ENCODE assay signal across 8 cellular contexts in genomic region chr1:159891275-159892157, GRCh38. TPM values are rescaled to one million over a fixed set of nuclear protein-coding genes. Genes with fewer than 3 reads are reported as not detected.
DNase-seq lines count a peak whose midpoint lies in the region; ATAC-seq and TF ChIP-seq lines count a peak whose summit lies in the region.

No MANE protein-coding gene starts in this region.

- no peak overlapping the region for H3K27ac ChIP-seq in substantia nigra (ENCODE audit: low read depth, low read length, poor library complexity, severe bottlenecking)

- H3K4me3 ChIP-seq in LNCaP clone FGC (ENCODE audit: low read depth, low read length) (no peak overlapping the region), fibroblast of pulmonary artery (replicated peaks; ENCODE audit: low read depth, low read length) (no peak overlapping the region)

- peak; percentile 79 for DNase-seq in DMS 273 treated with DMSO at 0.1 percent for 48 hours (lab: John Stamatoyannopoulos, UW)
- DNase-seq in LNCaP clone FGC (ENCODE audit: low read depth): peak; percentile 71
- peak; percentile 87 for DNase-seq in RPMI7951 (ENCODE audit: low read depth)
- peak; percentile 52 for DNase-seq in activated T-helper 1 cell treated with Interleukin-2 at 50 U/mL for 16 hours (ENCODE audit: low read depth)
- peak; percentile 93 for DNase-seq in fibroblast of pulmonary artery (ENCODE audit: low read depth)
- peak; percentile 77 for DNase-seq in non-pigmented ciliary epithelial cell (ENCODE audit: low read depth)
- DNase-seq in substantia nigra (lab: John Stamatoyannopoulos, UW): peak in 48 of 49 donors; percentile 11 to 87 (median 71)

- ATAC-seq in GM21619 (IDR thresholded peaks at IDR 0.05; ENCODE audit: unreplicated experiment): peak; percentile 47

- TF ChIP-seq CTCF in LNCaP clone FGC (IDR thresholded peaks at IDR 0.05; ENCODE audit: control insufficient read depth, extremely low read depth, insufficient read depth): peak; percentile 100
- TF ChIP-seq CTCF in fibroblast of pulmonary artery (IDR thresholded peaks at IDR 0.05; ENCODE audit: low read length, missing control alignments): peak; percentile 99

RNA-seq across cellular contexts. Expression of gene CFAP45, which starts 8.4 kb away (rescaled TPM):
- total RNA-seq in RPMI7951 (2014; rRNA removed; shearing (Covaris generic)): 2.2 and 2.9 TPM in 2 replicates

RNA-seq across cellular contexts. Expression of gene VSIG8, which starts 29.1 kb away (rescaled TPM):
- total RNA-seq in RPMI7951 (2014; rRNA removed; shearing (Covaris generic)): 0.20 TPM in 1 of 2 replicates, not detected in the other

RNA-seq across cellular contexts. Expression of gene TAGLN2, which starts 33.8 kb away (rescaled TPM):
- total RNA-seq in RPMI7951 (2014; rRNA removed; shearing (Covaris generic)): 811 and 1,008 TPM in 2 replicates

RNA-seq across cellular contexts. Expression of gene IGSF9, which starts 53.9 kb away (rescaled TPM):
- not detected in 2 replicates for total RNA-seq in RPMI7951 (2014; rRNA removed; shearing (Covaris generic))
